Comparison of ENCODE assay signal across 22 cellular contexts in genomic region chrX:11968470-11968869, GRCh38.
DNase-seq lines count a peak whose midpoint lies in the region; TF ChIP-seq lines count a peak whose summit lies in the region.
"Had no signal": no experiment of that assay in that cellular context is flagged by ENCODE, and none has a peak within 500 bp of the region (broad histone marks: within the 10 kb centered on the region; RNA-seq: fewer than 3 reads in every experiment).

No MANE protein-coding gene starts in this region.

- TF ChIP-seq CTCF in fibroblast of pulmonary artery (IDR thresholded peaks at IDR 0.05; ENCODE audit: low read length, missing control alignments) (no peak), progenitor cell of endocrine pancreas (IDR thresholded peaks at IDR 0.05; ENCODE audit: unreplicated experiment) (no peak)

- peak overlapping the region; percentile 59 for H3K27ac Mint-ChIP-seq in progenitor cell of endocrine pancreas
- H3K27ac Mint-ChIP-seq: activated CD4-positive, alpha-beta T cell treated with anti-CD3 and anti-CD28 coated beads, Interleukin-2, amount 10 ng/mL, durations not matched to agents 7 days and 5 days; HFFc6; memory B cell; natural killer cell had no signal

- DNase-seq in EH (ENCODE audit: low read depth) (peak; percentile 23), NCI-H69 (lab: John Stamatoyannopoulos, UW) (peak; percentile 48), fibroblast of pulmonary artery (ENCODE audit: low read depth) (peak; percentile 60), progenitor cell of endocrine pancreas (ENCODE audit: low spot score, unreplicated experiment) (no peak), MV-4-11 (lab: John Stamatoyannopoulos, UW) (no peak), T-helper 2 cell (no peak)
- DNase-seq in activated CD4-positive, alpha-beta T cell treated with anti-CD3 and anti-CD28 coated beads for 4 hours = no peak
- DNase-seq: activated CD4-positive, alpha-beta T cell treated with anti-CD3 and anti-CD28 coated beads, Interleukin-2, amount 10 ng/mL, durations not matched to agents 7 days and 5 days; activated CD8-positive, alpha-beta memory T cell treated with anti-CD3 and anti-CD28 coated beads, Interleukin-2, amount 50 U/mL, for 48 hours; activated gamma-delta T cell; effector CD4-positive, alpha-beta T cell; heart right ventricle; HFFc6; MG63; natural killer cell; NCI-H526 treated with DMSO at 0.1 percent for 48 hours; posterior cingulate gyrus; spleen; stimulated activated CD8-positive, alpha-beta memory T cell treated with anti-CD3 and anti-CD28 coated beads, Interleukin-4, amount 100 ng/mL, for 48 hours; substantia nigra had no signal

- no peak overlapping the region for H3K4me3 Mint-ChIP-seq in progenitor cell of endocrine pancreas (ENCODE audit: low read depth)
- H3K4me3 Mint-ChIP-seq: activated CD4-positive, alpha-beta T cell treated with anti-CD3 and anti-CD28 coated beads, Interleukin-2, amount 10 ng/mL, durations not matched to agents 7 days and 5 days; central memory CD8-positive, alpha-beta T cell; HFFc6; memory B cell; natural killer cell had no signal

- H3K9me3 Mint-ChIP-seq in progenitor cell of endocrine pancreas (ENCODE audit: low read depth) = peaks cover 16% of the 10 kb centered on the region
- H3K9me3 Mint-ChIP-seq: activated CD4-positive, alpha-beta T cell treated with anti-CD3 and anti-CD28 coated beads, Interleukin-2, amount 10 ng/mL, durations not matched to agents 7 days and 5 days; central memory CD8-positive, alpha-beta T cell; HFFc6; memory B cell; natural killer cell had no signal

- no peaks in the 10 kb centered on the region for H3K27me3 Mint-ChIP-seq in progenitor cell of endocrine pancreas
- H3K27me3 Mint-ChIP-seq: activated CD4-positive, alpha-beta T cell treated with anti-CD3 and anti-CD28 coated beads, Interleukin-2, amount 10 ng/mL, durations not matched to agents 7 days and 5 days; central memory CD8-positive, alpha-beta T cell had no signal

- H3K36me3 Mint-ChIP-seq in progenitor cell of endocrine pancreas (ENCODE audit: insufficient read depth) = no peaks in the 10 kb centered on the region
- H3K36me3 Mint-ChIP-seq: memory B cell, natural killer cell had no signal

- peaks cover 7% of the 10 kb centered on the region for H3K4me1 Mint-ChIP-seq in progenitor cell of endocrine pancreas (ENCODE audit: low read depth)
- H3K4me1 Mint-ChIP-seq: activated CD4-positive, alpha-beta T cell treated with anti-CD3 and anti-CD28 coated beads, Interleukin-2, amount 10 ng/mL, durations not matched to agents 7 days and 5 days; central memory CD8-positive, alpha-beta T cell; memory B cell; natural killer cell had no signal

- no peak overlapping the region for H3K4me3 ChIP-seq in fibroblast of pulmonary artery (replicated peaks; ENCODE audit: low read depth, low read length)
- H3K4me3 ChIP-seq: heart right ventricle, MG63, spleen had no signal

Comparison
In these comparisons a context has a peak if more than half of its experiments do, and no peak if none do; other contexts are left out.
1. DNase-seq: peak in EH (single experiment), NCI-H69 (single experiment) and fibroblast of pulmonary artery (single experiment); none in progenitor cell of endocrine pancreas (single experiment), MV-4-11 (single experiment), activated CD4-positive, alpha-beta T cell treated with anti-CD3 and anti-CD28 coated beads for 4 hours (0 of 2) and T-helper 2 cell (0 of 5).